In the genomic region with DNA sequence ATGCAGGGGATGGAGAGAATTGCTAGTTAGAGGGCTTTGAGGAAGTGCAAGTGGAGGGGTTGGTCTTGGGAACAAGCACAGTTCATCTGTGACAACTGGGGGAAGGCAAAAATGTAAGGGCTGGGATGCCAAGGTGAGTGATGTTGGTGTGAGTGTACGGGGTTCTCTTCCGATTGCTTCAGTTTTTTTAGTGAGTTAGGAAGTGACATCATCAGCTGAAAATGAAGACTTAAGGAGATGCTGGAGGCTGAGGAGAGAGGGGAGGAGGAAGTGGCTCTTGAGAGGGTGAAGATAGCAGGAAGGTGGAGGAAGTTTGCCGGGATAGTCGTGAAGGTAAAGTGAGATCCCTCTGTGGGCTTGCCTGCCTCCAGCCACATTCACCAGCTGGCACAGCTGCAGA, we compare ENCODE assay signal across 16 cellular contexts. TPM values are rescaled to one million over a fixed set of nuclear protein-coding genes. Genes with fewer than 3 reads are reported as not detected.
DNase-seq lines count a peak whose midpoint lies in the region; TF ChIP-seq lines count a peak whose summit lies in the region.
"Had no signal": no experiment of that assay in that cellular context is flagged by ENCODE, and none has a peak within 500 bp of the region (broad histone marks: within the 10 kb centered on the region; RNA-seq: fewer than 3 reads in every experiment).

No MANE protein-coding gene starts in this region.

- no peaks in the 10 kb centered on the region for H3K9me3 ChIP-seq in mammary epithelial cell (replicated peaks; ENCODE audit: insufficient read depth, low read length)
- H3K9me3 ChIP-seq in Peyer's patch, result no peaks in the 10 kb centered on the region
- H3K9me3 ChIP-seq: BLaER1, body of pancreas had no signal

- H3K4me2 ChIP-seq in mammary epithelial cell (ENCODE audit: insufficient read depth, low read depth, low read length), result no peak overlapping the region
- H3K4me2 ChIP-seq: BLaER1 had no signal

- peak overlapping the region; percentile 57 for H2AFZ ChIP-seq in mammary epithelial cell (ENCODE audit: low read depth, low read length)

- H3K27me3 ChIP-seq in mammary epithelial cell (ENCODE audit: insufficient read depth, low read length) (no peaks in the 10 kb centered on the region), Peyer's patch (no peaks in the 10 kb centered on the region)
- H3K27me3 ChIP-seq: BLaER1, body of pancreas had no signal

- H3K4me3 ChIP-seq in mammary epithelial cell (replicated peaks in 1 of 3; ENCODE audit: insufficient read depth in 1 of 3, low read depth in 2 of 3, low read length in 3 of 3) (no peak overlapping the region), Peyer's patch (no peak overlapping the region)
- H3K4me3 ChIP-seq: BLaER1, body of pancreas had no signal

- CTCF ChIA-PET in mammary epithelial cell (lab: Charles Lee; ENCODE audit: low non-redundant PET), result no interaction called here
- CTCF ChIA-PET in activated CD4-positive, alpha-beta T cell treated with anti-CD3 and anti-CD28 coated beads, Interleukin-2, amount 10 ng/mL, durations not matched to agents 7 days and 5 days (lab: Charles Lee), result no interaction called here

- H3K9me3 Mint-ChIP-seq in mesothelial cell of epicardium, result no peaks in the 10 kb centered on the region
- H3K9me3 Mint-ChIP-seq in activated CD4-positive, alpha-beta T cell treated with anti-CD3 and anti-CD28 coated beads, Interleukin-2, amount 10 ng/mL, durations not matched to agents 7 days and 5 days, result no peaks in the 10 kb centered on the region

- dilution Hi-C loops in mammary epithelial cell (cut with HindIII; ENCODE audit: low sequenced_read_pairs), result no loop called here

- no peaks in the 10 kb centered on the region for H3K27me3 Mint-ChIP-seq in mesothelial cell of epicardium (ENCODE audit: low read depth)
- no peaks in the 10 kb centered on the region for H3K27me3 Mint-ChIP-seq in activated CD4-positive, alpha-beta T cell treated with anti-CD3 and anti-CD28 coated beads, Interleukin-2, amount 10 ng/mL, durations not matched to agents 7 days and 5 days

- H3K4me3 Mint-ChIP-seq in mesothelial cell of epicardium, result no peak overlapping the region
- H3K4me3 Mint-ChIP-seq in activated CD4-positive, alpha-beta T cell treated with anti-CD3 and anti-CD28 coated beads, Interleukin-2, amount 10 ng/mL, durations not matched to agents 7 days and 5 days, result no peak overlapping the region

- H3K36me3 Mint-ChIP-seq in mesothelial cell of epicardium, result peaks cover 3% of the 10 kb centered on the region
- peaks cover 34% of the 10 kb centered on the region for H3K36me3 Mint-ChIP-seq in activated CD4-positive, alpha-beta T cell treated with anti-CD3 and anti-CD28 coated beads, Interleukin-2, amount 10 ng/mL, durations not matched to agents 7 days and 5 days (ENCODE audit: low read depth)

- H3K79me2 ChIP-seq in mammary epithelial cell (ENCODE audit: insufficient read depth, low read length), result peaks cover 73% of the 10 kb centered on the region

- in situ Hi-C loops in mammary epithelial cell (cut with MboI; ENCODE audit: low sequenced_read_pairs in 2 of 2), result no loop called here

- peak; percentile 67 for DNase-seq in EH (ENCODE audit: low read depth)
- peak; percentile 36 for DNase-seq in MV-4-11 (lab: John Stamatoyannopoulos, UW)
- peak; percentile 52 for DNase-seq in mammary epithelial cell
- DNase-seq in iris pigment epithelial cell (ENCODE audit: low read depth), result peak; percentile 71
- no peak for DNase-seq in mesothelial cell of epicardium (ENCODE audit: low spot score in 2 of 2, unreplicated experiment in 2 of 2)
- DNase-seq in activated CD4-positive, alpha-beta T cell treated with anti-CD3 and anti-CD28 coated beads, Interleukin-2, amount 10 ng/mL, durations not matched to agents 7 days and 5 days, result no peak
- no peak for DNase-seq in Peyer's patch
- no peak for DNase-seq in activated gamma-delta T cell treated with Interleukin-2 at 50 U/mL for 16 hours
- DNase-seq: activated effector memory CD4-positive, alpha-beta T cell treated with Interleukin-2 at 50 U/mL for 16 hours; body of pancreas; NCI-H187 treated with DMSO at 0.1 percent for 48 hours; NCI-H524 treated with DMSO at 0.1 percent for 48 hours; stimulated activated CD4-positive, alpha-beta T cell treated with anti-CD3 and anti-CD28 coated beads, Interleukin-2, amount 100 ng/mL, for 48 hours had no signal

- H4K20me1 ChIP-seq in mammary epithelial cell (ENCODE audit: insufficient read depth, low read length), result no peaks in the 10 kb centered on the region

- no peak overlapping the region for H3K9ac ChIP-seq in mammary epithelial cell (ENCODE audit: insufficient read depth, low read length)
- H3K9ac ChIP-seq: BLaER1 had no signal

- TF ChIP-seq CTCF in mammary epithelial cell (conservative IDR thresholded peaks at IDR 0.05 in 1 of 2, IDR thresholded peaks at IDR 0.05 in 1 of 2; ENCODE audit: extremely low read depth in 1 of 2, insufficient read depth in 1 of 2, low read depth in 1 of 2, low read length in 2 of 2), result no peak
- no peak for TF ChIP-seq CTCF in mesothelial cell of epicardium (IDR thresholded peaks at IDR 0.05; ENCODE audit: unreplicated experiment)
- no peak for TF ChIP-seq CTCF in Peyer's patch (IDR thresholded peaks at IDR 0.05)

- POLR2A ChIA-PET in activated CD4-positive, alpha-beta T cell treated with anti-CD3 and anti-CD28 coated beads, Interleukin-2, amount 10 ng/mL, durations not matched to agents 7 days and 5 days (lab: Charles Lee), result interaction anchor here (0.6 kb wide), 1 partner anchor 16 kb away, joined by 4 read pairs; no protein-coding TSS in a partner anchor

- no peak overlapping the region for H3K27ac ChIP-seq in mammary epithelial cell (ENCODE audit: insufficient read depth, low read depth, low read length)
- no peak overlapping the region for H3K27ac ChIP-seq in Peyer's patch
- H3K27ac ChIP-seq: BLaER1, body of pancreas, VCaP had no signal

- peaks cover 11% of the 10 kb centered on the region for H3K4me1 ChIP-seq in mammary epithelial cell (ENCODE audit: insufficient read depth, low read length)
- no peaks in the 10 kb centered on the region for H3K4me1 ChIP-seq in Peyer's patch
- H3K4me1 ChIP-seq: BLaER1, body of pancreas had no signal

- no peak overlapping the region for H3K27ac Mint-ChIP-seq in mesothelial cell of epicardium
- H3K27ac Mint-ChIP-seq in activated CD4-positive, alpha-beta T cell treated with anti-CD3 and anti-CD28 coated beads, Interleukin-2, amount 10 ng/mL, durations not matched to agents 7 days and 5 days, result no peak overlapping the region

- no peak for TF ChIP-seq POLR2A in Peyer's patch (IDR thresholded peaks at IDR 0.05)

- H3K36me3 ChIP-seq in mammary epithelial cell (ENCODE audit: insufficient read depth, low read length), result peaks cover 51% of the 10 kb centered on the region
- no peaks in the 10 kb centered on the region for H3K36me3 ChIP-seq in Peyer's patch

- no peaks in the 10 kb centered on the region for H3K4me1 Mint-ChIP-seq in mesothelial cell of epicardium
- H3K4me1 Mint-ChIP-seq in activated CD4-positive, alpha-beta T cell treated with anti-CD3 and anti-CD28 coated beads, Interleukin-2, amount 10 ng/mL, durations not matched to agents 7 days and 5 days, result no peaks in the 10 kb centered on the region

- whole genome bisulfite sequencing in mammary epithelial cell (ENCODE audit: low coverage, missing lambda C conversion rate), result 55% methylated on average over 4 of the region's 4 CpGs

- intact Hi-C loops in mammary epithelial cell (cut with micrococcal nuclease), result no loop called here

- BruUV-seq in mammary epithelial cell (replicated peaks; lab: Mats Ljungman, UMichigan), result no TSS peak

RNA-seq across cellular contexts. Expression of a gene that starts 12.7 kb away (rescaled TPM):
- 10 to 100 TPM in 1 of 2 donors, under 1 TPM in 1; 0.67 to 13.7 TPM for total RNA-seq in mammary epithelial cell
- 8.3 TPM for polyA plus RNA-seq in mammary epithelial cell
- 34.1 TPM for polyA minus RNA-seq in mammary epithelial cell
- total RNA-seq in mesothelial cell of epicardium, result 9.1 to 10.2 TPM (median 9.9 TPM) in 3 replicates
- total RNA-seq in activated CD4-positive, alpha-beta T cell treated with anti-CD3 and anti-CD28 coated beads, Interleukin-2, amount 10 ng/mL, durations not matched to agents 7 days and 5 days, result 10 to 100 TPM; 28.8 to 29.8 TPM
- total RNA-seq in Peyer's patch, result 1 to 10 TPM; 2.3 to 8.3 (median 3.2) TPM
- total RNA-seq: mesenteric fat pad had no signal

Comparison
In these comparisons a context has a peak if more than half of its experiments do, and no peak if none do; other contexts are left out.
1. DNase-seq: peak in EH (single experiment), MV-4-11 (single experiment), mammary epithelial cell (single experiment) and iris pigment epithelial cell (single experiment); none in mesothelial cell of epicardium (0 of 2), activated CD4-positive, alpha-beta T cell treated with anti-CD3 and anti-CD28 coated beads, Interleukin-2, amount 10 ng/mL, durations not matched to agents 7 days and 5 days (single experiment), Peyer's patch (0 of 3) and activated gamma-delta T cell treated with Interleukin-2 at 50 U/mL for 16 hours (single experiment).